18 cellular contexts compared by ENCODE assay signal in genomic region chr6:81621816-81622395, GRCh38.
A peak's percentile ranks its signal among the peaks of the same experiment; 100 is the strongest.
DNase-seq lines count a peak whose midpoint lies in the region; ATAC-seq and TF ChIP-seq lines count a peak whose summit lies in the region.
"Had no signal": no experiment of that assay in that cellular context is flagged by ENCODE, and none has a peak within 500 bp of the region (broad histone marks: within the 10 kb centered on the region; RNA-seq: fewer than 3 reads in every experiment).

No MANE protein-coding gene starts in this region.

- H3K4me1 ChIP-seq in IMR-90 (ENCODE audit: control insufficient read depth, insufficient read depth, low read length), result no peaks in the 10 kb centered on the region
- H3K4me1 ChIP-seq in mesendoderm (ENCODE audit: control insufficient read depth, low read depth, low read length), result no peaks in the 10 kb centered on the region
- no peaks in the 10 kb centered on the region for H3K4me1 ChIP-seq in naive thymus-derived CD4-positive, alpha-beta T cell (ENCODE audit: control insufficient read depth in 2 of 2, insufficient read depth in 2 of 2, low read length in 2 of 2)
- H3K4me1 ChIP-seq: A549, BLaER1 had no signal

- TF ChIP-seq POLR2A in IMR-90 (IDR thresholded peaks at IDR 0.05; ENCODE audit: low read depth, low read length), result no peak

- H3K14ac ChIP-seq in IMR-90 (replicated peaks; ENCODE audit: low read depth, low read length), result no peak overlapping the region

- no peak overlapping the region for H3K4ac ChIP-seq in IMR-90 (ENCODE audit: low read depth, low read length)
- no peak overlapping the region for H3K4ac ChIP-seq in mesendoderm (ENCODE audit: low read depth, low read length)

- in situ Hi-C loops in IMR-90 (cut with MboI; ENCODE audit: low sequenced_read_pairs), result no loop called here

- H4K8ac ChIP-seq in IMR-90 (ENCODE audit: low read depth in 2 of 2, low read length in 2 of 2) (no peak overlapping the region), mesendoderm (ENCODE audit: low read depth, low read length) (no peak overlapping the region)

- H3K79me2 ChIP-seq in mesendoderm (ENCODE audit: control insufficient read depth, insufficient read depth, low read length), result no peaks in the 10 kb centered on the region

- dilution Hi-C loops in IMR-90 (cut with HindIII; ENCODE audit: low sequenced_read_pairs, unreplicated experiment), result no loop called here

- no peak overlapping the region for H3K56ac ChIP-seq in IMR-90 (ENCODE audit: extremely low read depth, insufficient read depth, low read length)
- H3K56ac ChIP-seq in mesendoderm (ENCODE audit: low read length), result no peak overlapping the region

- H3K9ac ChIP-seq in IMR-90 (ENCODE audit: low read depth, low read length) (no peak overlapping the region), mesendoderm (ENCODE audit: low read length) (no peak overlapping the region)
- H3K9ac ChIP-seq: BLaER1 had no signal

- H3K4me1 Mint-ChIP-seq in naive thymus-derived CD4-positive, alpha-beta T cell, result no peaks in the 10 kb centered on the region
- H3K4me1 Mint-ChIP-seq: CD14-positive monocyte; CD4-positive, alpha-beta memory T cell; GM23338 had no signal

- peak; percentile 17 for ATAC-seq in IMR-90 (ENCODE audit: low read depth)
- ATAC-seq in naive thymus-derived CD4-positive, alpha-beta T cell, result no peak
- ATAC-seq: A549, GM23338, K562 had no signal

- DNase-seq in AG10803 (ENCODE audit: low read depth) (peak; percentile 7), ELR (ENCODE audit: low read depth) (peak; percentile 24), IMR-90 (peak; percentile 52), mesendoderm (peak; percentile 55), H7 (no peak)
- no peak for DNase-seq in activated effector memory CD4-positive, alpha-beta T cell treated with Interleukin-2 at 50 U/mL for 16 hours
- DNase-seq in naive thymus-derived CD4-positive, alpha-beta T cell, result no peak
- DNase-seq: Calu3; CD4-positive, alpha-beta memory T cell; DMS79 treated with DMSO at 0.1 percent for 48 hours; GDM1 had no signal

- H2BK15ac ChIP-seq in IMR-90 (ENCODE audit: low read depth, low read length) (no peak overlapping the region), mesendoderm (replicated peaks; ENCODE audit: low read depth) (no peak overlapping the region)

- H4K20me1 ChIP-seq in IMR-90 (ENCODE audit: insufficient read depth, low read length), result no peaks in the 10 kb centered on the region
- H4K20me1 ChIP-seq: BLaER1 had no signal

- H3K27me3 Mint-ChIP-seq in naive thymus-derived CD4-positive, alpha-beta T cell, result no peaks in the 10 kb centered on the region
- H3K27me3 Mint-ChIP-seq: CD4-positive, alpha-beta memory T cell had no signal

- POLR2A ChIA-PET in IMR-90 (lab: Charles Lee; ENCODE audit: unreplicated experiment), result no interaction called here
- POLR2A ChIA-PET in naive thymus-derived CD4-positive, alpha-beta T cell (lab: Charles Lee), result no interaction called here

- intact Hi-C loops in IMR-90 (cut with micrococcal nuclease), result no loop called here
- intact Hi-C loops in naive thymus-derived CD4-positive, alpha-beta T cell (cut with micrococcal nuclease), result no loop called here

- no TSS peak for BruUV-seq in IMR-90 (replicated peaks; lab: Mats Ljungman, UMichigan)

- H3K4me3 Mint-ChIP-seq in naive thymus-derived CD4-positive, alpha-beta T cell, result no peak overlapping the region
- H3K4me3 Mint-ChIP-seq: CD14-positive monocyte; CD4-positive, alpha-beta memory T cell; GM23338 had no signal

- H3K27ac ChIP-seq in IMR-90 (ENCODE audit: insufficient read depth, low read length) (no peak overlapping the region), mesendoderm (ENCODE audit: low read depth, low read length) (no peak overlapping the region)
- H3K27ac ChIP-seq in naive thymus-derived CD4-positive, alpha-beta T cell (ENCODE audit: low read depth, low read length), result no peak overlapping the region
- H3K27ac ChIP-seq: 22Rv1, A549, BLaER1, HL-60 had no signal

- no peaks in the 10 kb centered on the region for H3K9me1 ChIP-seq in IMR-90 (ENCODE audit: insufficient read depth, low read length)

- H2BK20ac ChIP-seq in IMR-90 (ENCODE audit: low read depth, low read length), result no peak overlapping the region

- H4K91ac ChIP-seq in IMR-90 (ENCODE audit: insufficient read depth, low read depth, low read length), result no peak overlapping the region

- H3K9me3 ChIP-seq in IMR-90 (ENCODE audit: control insufficient read depth, insufficient read depth, low read length), result no peaks in the 10 kb centered on the region
- no peaks in the 10 kb centered on the region for H3K9me3 ChIP-seq in naive thymus-derived CD4-positive, alpha-beta T cell (ENCODE audit: control insufficient read depth in 2 of 3, low read length in 3 of 3)
- H3K9me3 ChIP-seq: A549, BLaER1 had no signal

- H4K5ac ChIP-seq in IMR-90 (ENCODE audit: low read depth, low read length) (no peak overlapping the region), mesendoderm (ENCODE audit: low read length) (no peak overlapping the region)

- TF ChIP-seq CTCF in AG10803 (conservative IDR thresholded peaks at IDR 0.05; ENCODE audit: low read length) (no peak), IMR-90 (conservative IDR thresholded peaks at IDR 0.05; ENCODE audit: low read depth, low read length) (no peak)

- no peaks in the 10 kb centered on the region for H3K36me3 Mint-ChIP-seq in naive thymus-derived CD4-positive, alpha-beta T cell
- H3K36me3 Mint-ChIP-seq: CD14-positive monocyte; CD4-positive, alpha-beta memory T cell had no signal

- peaks cover 0 to 7% (median 4%) of the 10 kb centered on the region in 11 donors for H3K9me3 Mint-ChIP-seq in naive thymus-derived CD4-positive, alpha-beta T cell
- H3K9me3 Mint-ChIP-seq: GM23338 had no signal

- H2AK9ac ChIP-seq in IMR-90 (replicated peaks; ENCODE audit: low read depth, low read length, poor library complexity), result no peak overlapping the region

- H2AK5ac ChIP-seq in IMR-90 (ENCODE audit: low read depth, low read length), result no peak overlapping the region
- no peak overlapping the region for H2AK5ac ChIP-seq in mesendoderm (ENCODE audit: low read length)

- no peak overlapping the region for H3K23ac ChIP-seq in IMR-90 (ENCODE audit: low read depth, low read length)
- H3K23ac ChIP-seq in mesendoderm (ENCODE audit: low read length), result no peak overlapping the region

- H3K27me3 ChIP-seq in IMR-90 (ENCODE audit: control insufficient read depth, insufficient read depth, low read length) (no peaks in the 10 kb centered on the region), mesendoderm (ENCODE audit: insufficient read depth, low read length, poor library complexity) (no peaks in the 10 kb centered on the region), H7 (ENCODE audit: control insufficient read depth, insufficient read depth, low read length) (no peaks in the 10 kb centered on the region)
- H3K27me3 ChIP-seq in naive thymus-derived CD4-positive, alpha-beta T cell (ENCODE audit: control insufficient read depth in 2 of 2, insufficient read depth in 2 of 2, low read length in 2 of 2), result no peaks in the 10 kb centered on the region
- H3K27me3 ChIP-seq: BLaER1 had no signal

- 100% methylated on average over 1 of the region's 2 CpGs; no CpG with 5 or more reads in 1 of the 2 experiments for WGBS in IMR-90 (ENCODE audit: extremely low coverage in 2 of 2, insufficient read length in 1 of 2), 2 experiments
- WGBS in mesendoderm (ENCODE audit: extremely low coverage, insufficient coverage, low lambda C conversion rate), result no CpG with 5 or more reads among the region's 2 CpGs

- CTCF ChIA-PET in IMR-90 (lab: Yijun Ruan, JAX), result no interaction called here
- CTCF ChIA-PET in naive thymus-derived CD4-positive, alpha-beta T cell (lab: Charles Lee), result no interaction called here

- H3K79me1 ChIP-seq in IMR-90 (ENCODE audit: low read depth in 1 of 2, low read length in 2 of 2), result no peaks in the 10 kb centered on the region
- no peaks in the 10 kb centered on the region for H3K79me1 ChIP-seq in mesendoderm (ENCODE audit: low read length)

- no peak overlapping the region for H2BK120ac ChIP-seq in IMR-90 (ENCODE audit: low read depth, low read length)
- no peak overlapping the region for H2BK120ac ChIP-seq in mesendoderm (ENCODE audit: low read depth, low read length)

- H3K36me3 ChIP-seq in IMR-90 (ENCODE audit: control insufficient read depth, insufficient read depth, low read length) (no peaks in the 10 kb centered on the region), mesendoderm (ENCODE audit: control insufficient read depth, insufficient read depth, low read length) (no peaks in the 10 kb centered on the region), H7 (replicated peaks; ENCODE audit: control insufficient read depth, insufficient read depth, low read length) (no peaks in the 10 kb centered on the region)
- no peaks in the 10 kb centered on the region for H3K36me3 ChIP-seq in naive thymus-derived CD4-positive, alpha-beta T cell (ENCODE audit: control insufficient read depth in 2 of 3, insufficient read depth in 3 of 3, low read length in 3 of 3)
- H3K36me3 ChIP-seq: BLaER1 had no signal

- no peak overlapping the region for H2AFZ ChIP-seq in IMR-90 (replicated peaks; ENCODE audit: low read length, poor library complexity)
- H2AFZ ChIP-seq: GM23338 had no signal

- no peak overlapping the region for H3K4me3 ChIP-seq in AG10803 (ENCODE audit: low read length)
- no peak overlapping the region for H3K4me3 ChIP-seq in IMR-90 (ENCODE audit: insufficient read depth, low read depth, low read length)
- no peak overlapping the region for H3K4me3 ChIP-seq in mesendoderm (ENCODE audit: low read length)
- no peak overlapping the region for H3K4me3 ChIP-seq in H7 (ENCODE audit: insufficient read depth, low read depth, low read length)
- no peak overlapping the region for H3K4me3 ChIP-seq in naive thymus-derived CD4-positive, alpha-beta T cell (ENCODE audit: low read length)
- H3K4me3 ChIP-seq: A549, BLaER1, GM23338, K562 had no signal

- H2BK5ac ChIP-seq in IMR-90 (ENCODE audit: low read depth, low read length, poor library complexity, severe bottlenecking) (no peak overlapping the region), mesendoderm (ENCODE audit: low read length) (no peak overlapping the region)

- TF ChIP-seq RAD21 in IMR-90 (IDR thresholded peaks at IDR 0.05; ENCODE audit: low read length), result no peak

- no peak overlapping the region for H3K27ac Mint-ChIP-seq in naive thymus-derived CD4-positive, alpha-beta T cell
- H3K27ac Mint-ChIP-seq: CD14-positive monocyte; CD4-positive, alpha-beta memory T cell; GM23338 had no signal

- H3K18ac ChIP-seq in IMR-90 (ENCODE audit: low read depth, low read length) (no peak overlapping the region; the same call in 1 of the 2 replicates), mesendoderm (ENCODE audit: low read length) (no peak overlapping the region)

- H3K4me2 ChIP-seq in IMR-90 (ENCODE audit: low read depth, low read length) (no peak overlapping the region), mesendoderm (ENCODE audit: low read length) (no peak overlapping the region)
- H3K4me2 ChIP-seq: A549, BLaER1, GM23338 had no signal

TF ChIP-seq in IMR-90, 13 proteins besides CTCF, POLR2A, EP300 and RAD21 (continues in another document):
- no peak for TF ChIP-seq BHLHE40 (IDR thresholded peaks at IDR 0.05; ENCODE audit: low read depth, low read length)

Comparison
In these comparisons a context has a peak if more than half of its experiments do, and no peak if none do; other contexts are left out.
1. DNase-seq: peak in AG10803 (single experiment), ELR (single experiment), IMR-90 (single experiment) and mesendoderm (single experiment); none in activated effector memory CD4-positive, alpha-beta T cell treated with Interleukin-2 at 50 U/mL for 16 hours (single experiment), H7 (single experiment) and naive thymus-derived CD4-positive, alpha-beta T cell (0 of 9).